Comparison of ENCODE assay signal across 13 cellular contexts in genomic region chr15:85403745-85404144, GRCh38. TPM values are rescaled to one million over a fixed set of nuclear protein-coding genes. Genes with fewer than 3 reads are reported as not detected.
DNase-seq lines count a peak whose midpoint lies in the region; ATAC-seq, FAIRE-seq and TF ChIP-seq lines count a peak whose summit lies in the region.
"Had no signal": no experiment of that assay in that cellular context is flagged by ENCODE, and none has a peak within 500 bp of the region (broad histone marks: within the 10 kb centered on the region; RNA-seq: fewer than 3 reads in every experiment).

No MANE protein-coding gene starts in this region.

- TF ChIP-seq RAD21 in HepG2 (CRISPR knock-in tag; IDR thresholded peaks at IDR 0.05): no peak

- H4K20me1 ChIP-seq in HepG2 (ENCODE audit: insufficient read depth, low read length): no peaks in the 10 kb centered on the region
- no peaks in the 10 kb centered on the region for H4K20me1 ChIP-seq in keratinocyte (ENCODE audit: control insufficient read depth, extremely low read depth, insufficient read depth, low read length)

- TF ChIP-seq POLR2A in right lobe of liver (IDR thresholded peaks at IDR 0.05) (no peak), HepG2 (IDR thresholded peaks at IDR 0.05; ENCODE audit: insufficient read depth in 1 of 2, low read depth in 2 of 2, low read length in 2 of 2) (no peak)

- in situ Hi-C loops in HepG2 (cut with HindIII; ENCODE audit: extremely low pct_ligation_motif_present, low pct_unique_long_range_greater_than_20kb): no loop called here

- no peak for DNase-seq in right lobe of liver
- no peak for DNase-seq in HepG2 (ENCODE audit: low spot score)
- DNase-seq in ascending aorta (ENCODE audit: low spot score in 2 of 2): no peak
- DNase-seq in keratinocyte (ENCODE audit: low read depth, low spot score): no peak
- DNase-seq in A673 (ENCODE audit: low spot score): no peak
- no peak for DNase-seq in OCI-M2 (lab: John Stamatoyannopoulos, UW; ENCODE audit: unreplicated experiment)
- no peak for DNase-seq in GM19239 (ENCODE audit: insufficient read length, low spot score)
- DNase-seq: activated CD8-positive, alpha-beta memory T cell treated with anti-CD3 and anti-CD28 coated beads, Interleukin-2, amount 10 ng/mL, durations not matched to agents 7 days and 5 days; left cardiac atrium; NCI-H1092; SHP77 treated with DMSO at 0.1 percent for 48 hours; stimulated activated naive CD8-positive, alpha-beta T cell treated with anti-CD3 and anti-CD28 coated beads, Interleukin-15, Interleukin-2, amounts not matched to agents 100 U/mL and 50 U/mL, for 24 hours had no signal

- no peak overlapping the region for H3K9ac ChIP-seq in HepG2 (ENCODE audit: insufficient read depth, low read depth, low read length)
- H3K9ac ChIP-seq in keratinocyte (ENCODE audit: control insufficient read depth, extremely low read depth, insufficient read depth, low read length): no peak overlapping the region

- dilution Hi-C loops in keratinocyte (cut with MboI; ENCODE audit: extremely low pct_ligation_motif_present, low sequenced_read_pairs): no loop called here

- H3K27ac ChIP-seq in right lobe of liver (no peak overlapping the region), HepG2 (ENCODE audit: extremely low read length, insufficient read depth, low read length) (no peak overlapping the region), ascending aorta (peak overlapping the region; percentile 73 to 88), keratinocyte (ENCODE audit: control insufficient read depth, insufficient read depth, low read length) (peak overlapping the region; percentile 41), A673 (ENCODE audit: low read depth, low read length, poor library complexity, severe bottlenecking) (no peak overlapping the region)

- FAIRE-seq in HepG2 (lab: Jason Lieb, UNC): no peak
- peak; percentile 53 for FAIRE-seq in keratinocyte (lab: Jason Lieb, UNC)
- FAIRE-seq in GM19239 (lab: Jason Lieb, UNC): no peak

- BruUV-seq in HepG2 (replicated peaks; lab: Mats Ljungman, UMichigan) (no TSS peak), A673 (replicated peaks; lab: Mats Ljungman, UMichigan) (no TSS peak)

- ATAC-seq in right lobe of liver: peak; percentile 50 to 81 (median 69)
- no peak for ATAC-seq in HepG2
- ATAC-seq in HG03108 (IDR thresholded peaks at IDR 0.05; ENCODE audit: unreplicated experiment): no peak
- ATAC-seq: activated CD8-positive, alpha-beta memory T cell treated with anti-CD3 and anti-CD28 coated beads, Interleukin-2, amount 10 ng/mL, durations not matched to agents 7 days and 5 days; stimulated activated naive CD8-positive, alpha-beta T cell treated with anti-CD3 and anti-CD28 coated beads, Interleukin-15, Interleukin-2, amounts not matched to agents 100 U/mL and 50 U/mL, for 24 hours had no signal

- no peak overlapping the region for H2AFZ ChIP-seq in HepG2 (ENCODE audit: low read length)
- H2AFZ ChIP-seq in keratinocyte (ENCODE audit: control insufficient read depth, low read length): no peak overlapping the region

- H3K9me3 ChIP-seq in right lobe of liver: no peaks in the 10 kb centered on the region
- H3K9me3 ChIP-seq in HepG2 (ENCODE audit: low read length): no peaks in the 10 kb centered on the region
- no peaks in the 10 kb centered on the region for H3K9me3 ChIP-seq in ascending aorta
- no peaks in the 10 kb centered on the region for H3K9me3 ChIP-seq in keratinocyte (ENCODE audit: control insufficient read depth, low read depth, low read length)
- no peaks in the 10 kb centered on the region for H3K9me3 ChIP-seq in A673 (ENCODE audit: low read depth, low read length, poor library complexity, severe bottlenecking)

- TF ChIP-seq EP300 in HepG2 (IDR thresholded peaks at IDR 0.05; ENCODE audit: low read depth in 2 of 2, low read length in 2 of 2): no peak
- no peak for TF ChIP-seq EP300 in HepG2 (CRISPR knock-in tag; IDR thresholded peaks at IDR 0.05; ENCODE audit: borderline replicate concordance)

- H3K36me3 ChIP-seq in right lobe of liver: no peaks in the 10 kb centered on the region
- no peaks in the 10 kb centered on the region for H3K36me3 ChIP-seq in HepG2 (replicated peaks in 1 of 2; ENCODE audit: control insufficient read depth in 1 of 2, insufficient read depth in 2 of 2, low read length in 2 of 2)
- no peaks in the 10 kb centered on the region for H3K36me3 ChIP-seq in ascending aorta
- H3K36me3 ChIP-seq in keratinocyte (ENCODE audit: control insufficient read depth in 2 of 2, extremely low read depth in 1 of 2, insufficient read depth in 2 of 2, low read length in 2 of 2): no peaks in the 10 kb centered on the region
- H3K36me3 ChIP-seq in A673 (ENCODE audit: insufficient read depth, low read length, poor library complexity, severe bottlenecking): no peaks in the 10 kb centered on the region

- TF ChIP-seq CTCF in right lobe of liver (IDR thresholded peaks at IDR 0.05): no peak
- TF ChIP-seq CTCF in HepG2 (CRISPR knock-in tag; IDR thresholded peaks at IDR 0.05): no peak
- no peak for TF ChIP-seq CTCF in ascending aorta (IDR thresholded peaks at IDR 0.05)
- no peak for TF ChIP-seq CTCF in keratinocyte (optimal IDR thresholded peaks at IDR 0.05 in 1 of 3, IDR thresholded peaks at IDR 0.05 in 1 of 3, conservative IDR thresholded peaks at IDR 0.05 in 1 of 3; ENCODE audit: extremely low read depth in 1 of 3, insufficient read depth in 2 of 3, low read length in 3 of 3)
- TF ChIP-seq CTCF in A673 (conservative IDR thresholded peaks at IDR 0.05; ENCODE audit: low read depth, low read length): no peak

- H3K4me3 ChIP-seq in right lobe of liver (no peak overlapping the region), HepG2 (replicated peaks in 1 of 3; ENCODE audit: insufficient read depth in 1 of 3, low read depth in 2 of 3, low read length in 3 of 3) (no peak overlapping the region), ascending aorta (no peak overlapping the region), keratinocyte (ENCODE audit: control insufficient read depth in 2 of 3, extremely low read depth in 1 of 3, insufficient read depth in 2 of 3, low read depth in 1 of 3, low read length in 3 of 3) (no peak overlapping the region), A673 (ENCODE audit: low read depth, low read length, poor library complexity, severe bottlenecking) (no peak overlapping the region)

- CTCF ChIA-PET in HepG2 (lab: Yijun Ruan, JAX; ENCODE audit: low intra/inter-chr PET ratio, low total read pairs) (no interaction called here), A673 (lab: Charles Lee) (interaction anchor here (0.9 kb wide), 1 partner anchor 108 kb away, joined by 4 read pairs; no protein-coding TSS in a partner anchor)

- no peaks in the 10 kb centered on the region for H3K27me3 ChIP-seq in right lobe of liver
- H3K27me3 ChIP-seq in HepG2 (ENCODE audit: control insufficient read depth in 1 of 2, insufficient read depth in 2 of 2, low read length in 2 of 2): no peaks in the 10 kb centered on the region
- H3K27me3 ChIP-seq in ascending aorta: no peaks in the 10 kb centered on the region
- H3K27me3 ChIP-seq in keratinocyte (ENCODE audit: control insufficient read depth, extremely low read depth, insufficient read depth, low read length): no peaks in the 10 kb centered on the region
- no peaks in the 10 kb centered on the region for H3K27me3 ChIP-seq in A673 (replicated peaks; ENCODE audit: insufficient read depth, low read depth, low read length, poor library complexity)

- H3K4me1 ChIP-seq in right lobe of liver: peaks cover 0 to 16% (median 6%) of the 10 kb centered on the region in 4 donors
- H3K4me1 ChIP-seq in HepG2 (ENCODE audit: insufficient read depth, low read length): peaks cover 26% of the 10 kb centered on the region
- H3K4me1 ChIP-seq in ascending aorta: peaks cover 12 to 68% of the 10 kb centered on the region in 2 donors
- H3K4me1 ChIP-seq in keratinocyte (ENCODE audit: control insufficient read depth, extremely low read depth, insufficient read depth, low read length): peaks cover 36% of the 10 kb centered on the region
- peaks cover 43% of the 10 kb centered on the region for H3K4me1 ChIP-seq in A673 (ENCODE audit: insufficient read depth, low read length, poor library complexity, severe bottlenecking)

- 82% methylated on average over 5 of the region's 5 CpGs for WGBS in right lobe of liver (ENCODE audit: insufficient coverage, low coverage, low lambda C conversion rate, missing lambda C conversion rate)
- WGBS in HepG2 (ENCODE audit: low lambda C conversion rate): 95% methylated on average over 5 of the region's 5 CpGs

- POLR2A ChIA-PET in HepG2 (lab: Yijun Ruan, JAX): interaction anchor here (2.0 kb wide), 1 partner anchor 12 kb away, joined by 5 read pairs; no protein-coding TSS in a partner anchor
- POLR2A ChIA-PET in A673 (lab: Charles Lee; ENCODE audit: low non-redundant PET): no interaction called here

- intact Hi-C loops in right lobe of liver (cut with DNase I) (no loop called here), HepG2 (cut with micrococcal nuclease; ENCODE audit: unreplicated experiment) (loop anchor here (2.0 kb wide), 1 partner anchor 21 kb away; no protein-coding TSS in a partner anchor), ascending aorta (cut with DNase I) (loop anchor here (2.0 kb wide), 2 partner anchors 23 to 45 kb away; partner anchors contain the start of gene AKAP13), A673 (cut with micrococcal nuclease; ENCODE audit: unreplicated experiment) (no loop called here)

- H3K79me2 ChIP-seq in HepG2 (ENCODE audit: insufficient read depth, low read length) (peaks cover 73% of the 10 kb centered on the region), keratinocyte (ENCODE audit: control insufficient read depth, insufficient read depth, low read length) (peaks cover 91% of the 10 kb centered on the region)

- H3K9me1 ChIP-seq in keratinocyte (ENCODE audit: control insufficient read depth, extremely low read depth, insufficient read depth, low read length): no peaks in the 10 kb centered on the region

- no peak overlapping the region for H3K4me2 ChIP-seq in HepG2 (ENCODE audit: low read depth, low read length)
- no peak overlapping the region for H3K4me2 ChIP-seq in keratinocyte (ENCODE audit: control insufficient read depth, extremely low read depth, insufficient read depth, low read depth, low read length)

RNA-seq across cellular contexts. Expression of gene AKAP13, which starts 23.3 kb away (rescaled TPM):
- 10 to 100 TPM; 50.1 to 73.1 (median 63.9) TPM for total RNA-seq in right lobe of liver
- 27.1 and 30.8 TPM in 2 replicates for total RNA-seq in HepG2 (2016; rRNA removed; fragmentation: Illumina TruSeq; extraction: Trizol)
- 7.8 TPM in 2 replicates for total RNA-seq in HepG2 (2016; cell fraction: cytosol; rRNA removed; fragmentation: Illumina TruSeq; extraction: Trizol; ENCODE audit: low read depth)
- 23.2 and 26.6 TPM in 2 replicates for total RNA-seq in HepG2 (2016; cell fraction: insoluble cytoplasmic fraction; rRNA removed; fragmentation: Illumina TruSeq; extraction: Trizol)
- 5.6 and 6.2 TPM in 2 replicates for total RNA-seq in HepG2 (2016; cell fraction: membrane; rRNA removed; fragmentation: Illumina TruSeq; extraction: Trizol)
- total RNA-seq in HepG2 (2016; cell fraction: nucleus; rRNA removed; fragmentation: Illumina TruSeq; extraction: Trizol): 42.6 and 50.0 TPM in 2 replicates
- polyA plus RNA-seq in HepG2 (2011; rRNA removed): 6.7 and 8.9 TPM in 2 replicates
- polyA plus RNA-seq in HepG2 (2011; cell fraction: cytosol; rRNA removed): 3.2 and 4.7 TPM in 2 replicates
- 21.9 and 22.5 TPM in 2 replicates for polyA plus RNA-seq in HepG2 (2011; cell fraction: nucleus; rRNA removed)
- 9.2 and 10.1 TPM in 2 replicates for polyA plus RNA-seq in HepG2 (2012)
- polyA plus RNA-seq in HepG2 (2016; cell fraction: cytosol; fragmentation: Illumina TruSeq; extraction: Trizol; ENCODE audit: low read depth): 0.60 and 0.94 TPM in 2 replicates
- 9.5 and 10.5 TPM in 2 replicates for polyA plus RNA-seq in HepG2 (2016; cell fraction: insoluble cytoplasmic fraction; fragmentation: Illumina TruSeq; extraction: Trizol; ENCODE audit: low read depth)
- polyA plus RNA-seq in HepG2 (2016; cell fraction: membrane; fragmentation: Illumina TruSeq; extraction: Trizol; ENCODE audit: low read depth): 1.3 and 1.5 TPM in 2 replicates
- 18.4 and 20.2 TPM in 2 replicates for polyA plus RNA-seq in HepG2 (2016; cell fraction: nucleus; fragmentation: Illumina TruSeq; extraction: Trizol; ENCODE audit: insufficient read depth, low read depth)
- polyA minus RNA-seq in HepG2 (2011; rRNA and poly(A)+ RNA removed; ENCODE audit: low replicate concordance): 33.6 and 122 TPM in 2 replicates
- 15.6 and 26.8 TPM in 2 replicates for polyA minus RNA-seq in HepG2 (2011; cell fraction: cytosol; rRNA and poly(A)+ RNA removed)
- polyA minus RNA-seq in HepG2 (2011; cell fraction: nucleus; rRNA and poly(A)+ RNA removed): 96.2 and 112 TPM in 2 replicates
- total RNA-seq in ascending aorta: 74.3 TPM
- 8.4 to 17.0 TPM (median 16.7 TPM) in 3 replicates for polyA plus RNA-seq in keratinocyte
- 156 TPM for polyA plus RNA-seq in keratinocyte (2011; ENCODE audit: low read depth)
- polyA plus RNA-seq in keratinocyte (2011; cell fraction: cytosol; rRNA removed): 8.4 and 9.5 TPM in 2 replicates
- polyA plus RNA-seq in keratinocyte (2011; cell fraction: nucleus; rRNA removed): 59.3 and 73.1 TPM in 2 replicates
- polyA plus RNA-seq in keratinocyte (2012; ENCODE audit: low replicate concordance): 17.9 and 38.7 TPM in 2 replicates
- polyA minus RNA-seq in keratinocyte: 53.0 to 98.1 TPM (median 93.5 TPM) in 3 replicates
- polyA minus RNA-seq in keratinocyte (2011; cell fraction: cytosol; rRNA and poly(A)+ RNA removed): 21.5 TPM
- polyA minus RNA-seq in keratinocyte (2011; cell fraction: nucleus; rRNA and poly(A)+ RNA removed): 110 and 218 TPM in 2 replicates
- 53.3 and 54.5 TPM in 2 replicates for total RNA-seq in A673 (2021)

Comparison
In these comparisons a context has a peak if more than half of its experiments do, and no peak if none do; other contexts are left out.
1. ATAC-seq: peak in right lobe of liver (4 of 4); none in HepG2 (single experiment) and HG03108 (single experiment).
2. intact Hi-C loops: an anchor here in HepG2 (2.0 kb wide) and ascending aorta (2.0 kb wide); none called in right lobe of liver and A673.
3. H3K27ac ChIP-seq: peak in ascending aorta (2 of 2) and keratinocyte (single experiment); none in right lobe of liver (0 of 3), HepG2 (single experiment) and A673 (single experiment).